ENCODE assay signal across 2 cellular contexts in the genomic region with DNA sequence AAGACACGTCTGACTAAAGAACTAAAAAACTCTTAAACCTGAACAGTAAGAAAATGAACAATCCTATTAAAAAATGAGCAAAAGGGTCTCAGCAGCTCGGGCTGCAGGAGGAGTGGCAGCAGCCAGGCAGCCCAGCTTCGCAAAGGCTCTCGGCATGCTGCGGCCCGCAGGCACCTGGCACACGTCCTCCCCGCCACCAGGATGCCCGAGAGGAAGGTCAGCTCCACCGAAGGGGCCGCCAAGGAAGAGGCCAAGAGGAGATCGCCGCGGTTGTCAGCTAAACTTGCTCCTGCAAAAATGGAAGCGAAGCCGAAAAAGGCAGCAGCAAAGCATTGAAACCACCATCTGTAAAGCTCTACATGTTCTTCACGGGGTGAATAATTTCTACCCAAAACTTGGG.
TF ChIP-seq lines count a peak whose summit lies in the region.

No MANE protein-coding gene starts in this region.

TF ChIP-seq in SK-N-SH, 30 proteins besides CTCF, POLR2A, EP300 and RAD21 (continued from another document):
- TF ChIP-seq, protein P1, sequence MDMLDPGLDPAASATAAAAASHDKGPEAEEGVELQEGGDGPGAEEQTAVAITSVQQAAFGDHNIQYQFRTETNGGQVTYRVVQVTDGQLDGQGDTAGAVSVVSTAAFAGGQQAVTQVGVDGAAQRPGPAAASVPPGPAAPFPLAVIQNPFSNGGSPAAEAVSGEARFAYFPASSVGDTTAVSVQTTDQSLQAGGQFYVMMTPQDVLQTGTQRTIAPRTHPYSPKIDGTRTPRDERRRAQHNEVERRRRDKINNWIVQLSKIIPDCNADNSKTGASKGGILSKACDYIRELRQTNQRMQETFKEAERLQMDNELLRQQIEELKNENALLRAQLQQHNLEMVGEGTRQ (IDR thresholded peaks at IDR 0.05; ENCODE audit: borderline replicate concordance, low read depth, low read length) = no peak
- TF ChIP-seq, protein P2, sequence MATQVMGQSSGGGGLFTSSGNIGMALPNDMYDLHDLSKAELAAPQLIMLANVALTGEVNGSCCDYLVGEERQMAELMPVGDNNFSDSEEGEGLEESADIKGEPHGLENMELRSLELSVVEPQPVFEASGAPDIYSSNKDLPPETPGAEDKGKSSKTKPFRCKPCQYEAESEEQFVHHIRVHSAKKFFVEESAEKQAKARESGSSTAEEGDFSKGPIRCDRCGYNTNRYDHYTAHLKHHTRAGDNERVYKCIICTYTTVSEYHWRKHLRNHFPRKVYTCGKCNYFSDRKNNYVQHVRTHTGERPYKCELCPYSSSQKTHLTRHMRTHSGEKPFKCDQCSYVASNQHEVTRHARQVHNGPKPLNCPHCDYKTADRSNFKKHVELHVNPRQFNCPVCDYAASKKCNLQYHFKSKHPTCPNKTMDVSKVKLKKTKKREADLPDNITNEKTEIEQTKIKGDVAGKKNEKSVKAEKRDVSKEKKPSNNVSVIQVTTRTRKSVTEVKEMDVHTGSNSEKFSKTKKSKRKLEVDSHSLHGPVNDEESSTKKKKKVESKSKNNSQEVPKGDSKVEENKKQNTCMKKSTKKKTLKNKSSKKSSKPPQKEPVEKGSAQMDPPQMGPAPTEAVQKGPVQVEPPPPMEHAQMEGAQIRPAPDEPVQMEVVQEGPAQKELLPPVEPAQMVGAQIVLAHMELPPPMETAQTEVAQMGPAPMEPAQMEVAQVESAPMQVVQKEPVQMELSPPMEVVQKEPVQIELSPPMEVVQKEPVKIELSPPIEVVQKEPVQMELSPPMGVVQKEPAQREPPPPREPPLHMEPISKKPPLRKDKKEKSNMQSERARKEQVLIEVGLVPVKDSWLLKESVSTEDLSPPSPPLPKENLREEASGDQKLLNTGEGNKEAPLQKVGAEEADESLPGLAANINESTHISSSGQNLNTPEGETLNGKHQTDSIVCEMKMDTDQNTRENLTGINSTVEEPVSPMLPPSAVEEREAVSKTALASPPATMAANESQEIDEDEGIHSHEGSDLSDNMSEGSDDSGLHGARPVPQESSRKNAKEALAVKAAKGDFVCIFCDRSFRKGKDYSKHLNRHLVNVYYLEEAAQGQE (IDR thresholded peaks at IDR 0.05; ENCODE audit: low read depth, low read length) = no peak
- TF ChIP-seq, protein P3, sequence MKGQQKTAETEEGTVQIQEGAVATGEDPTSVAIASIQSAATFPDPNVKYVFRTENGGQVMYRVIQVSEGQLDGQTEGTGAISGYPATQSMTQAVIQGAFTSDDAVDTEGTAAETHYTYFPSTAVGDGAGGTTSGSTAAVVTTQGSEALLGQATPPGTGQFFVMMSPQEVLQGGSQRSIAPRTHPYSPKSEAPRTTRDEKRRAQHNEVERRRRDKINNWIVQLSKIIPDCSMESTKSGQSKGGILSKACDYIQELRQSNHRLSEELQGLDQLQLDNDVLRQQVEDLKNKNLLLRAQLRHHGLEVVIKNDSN (IDR thresholded peaks at IDR 0.05; ENCODE audit: borderline replicate concordance, low read depth) = no peak
- TF ChIP-seq RXRA (IDR thresholded peaks at IDR 0.05; ENCODE audit: borderline replicate concordance, low read depth) (no peak), EZH2phosphoT487 (IDR thresholded peaks at IDR 0.05; ENCODE audit: borderline replicate concordance, low read depth) (no peak), TEAD4 (IDR thresholded peaks at IDR 0.05; ENCODE audit: borderline replicate concordance, insufficient read depth) (no peak), GABPA (IDR thresholded peaks at IDR 0.05; ENCODE audit: low read depth) (no peak), POLR2AphosphoS5 (IDR thresholded peaks at IDR 0.05; ENCODE audit: low read depth, low read length) (no peak)

TF ChIP-seq in SK-N-SH treated with all-trans-retinoic acid at 6 μM for 48 hours, 23 proteins besides CTCF, POLR2A, EP300 and RAD21 (continued from another document):
- TF ChIP-seq, protein P4, sequence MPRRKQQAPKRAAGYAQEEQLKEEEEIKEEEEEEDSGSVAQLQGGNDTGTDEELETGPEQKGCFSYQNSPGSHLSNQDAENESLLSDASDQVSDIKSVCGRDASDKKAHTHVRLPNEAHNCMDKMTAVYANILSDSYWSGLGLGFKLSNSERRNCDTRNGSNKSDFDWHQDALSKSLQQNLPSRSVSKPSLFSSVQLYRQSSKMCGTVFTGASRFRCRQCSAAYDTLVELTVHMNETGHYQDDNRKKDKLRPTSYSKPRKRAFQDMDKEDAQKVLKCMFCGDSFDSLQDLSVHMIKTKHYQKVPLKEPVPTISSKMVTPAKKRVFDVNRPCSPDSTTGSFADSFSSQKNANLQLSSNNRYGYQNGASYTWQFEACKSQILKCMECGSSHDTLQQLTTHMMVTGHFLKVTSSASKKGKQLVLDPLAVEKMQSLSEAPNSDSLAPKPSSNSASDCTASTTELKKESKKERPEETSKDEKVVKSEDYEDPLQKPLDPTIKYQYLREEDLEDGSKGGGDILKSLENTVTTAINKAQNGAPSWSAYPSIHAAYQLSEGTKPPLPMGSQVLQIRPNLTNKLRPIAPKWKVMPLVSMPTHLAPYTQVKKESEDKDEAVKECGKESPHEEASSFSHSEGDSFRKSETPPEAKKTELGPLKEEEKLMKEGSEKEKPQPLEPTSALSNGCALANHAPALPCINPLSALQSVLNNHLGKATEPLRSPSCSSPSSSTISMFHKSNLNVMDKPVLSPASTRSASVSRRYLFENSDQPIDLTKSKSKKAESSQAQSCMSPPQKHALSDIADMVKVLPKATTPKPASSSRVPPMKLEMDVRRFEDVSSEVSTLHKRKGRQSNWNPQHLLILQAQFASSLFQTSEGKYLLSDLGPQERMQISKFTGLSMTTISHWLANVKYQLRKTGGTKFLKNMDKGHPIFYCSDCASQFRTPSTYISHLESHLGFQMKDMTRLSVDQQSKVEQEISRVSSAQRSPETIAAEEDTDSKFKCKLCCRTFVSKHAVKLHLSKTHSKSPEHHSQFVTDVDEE (CRISPR knock-in tag; IDR thresholded peaks at IDR 0.05) = no peak
- TF ChIP-seq ZNF8 (CRISPR knock-in tag; IDR thresholded peaks at IDR 0.05) = no peak
- TF ChIP-seq, protein P5, sequence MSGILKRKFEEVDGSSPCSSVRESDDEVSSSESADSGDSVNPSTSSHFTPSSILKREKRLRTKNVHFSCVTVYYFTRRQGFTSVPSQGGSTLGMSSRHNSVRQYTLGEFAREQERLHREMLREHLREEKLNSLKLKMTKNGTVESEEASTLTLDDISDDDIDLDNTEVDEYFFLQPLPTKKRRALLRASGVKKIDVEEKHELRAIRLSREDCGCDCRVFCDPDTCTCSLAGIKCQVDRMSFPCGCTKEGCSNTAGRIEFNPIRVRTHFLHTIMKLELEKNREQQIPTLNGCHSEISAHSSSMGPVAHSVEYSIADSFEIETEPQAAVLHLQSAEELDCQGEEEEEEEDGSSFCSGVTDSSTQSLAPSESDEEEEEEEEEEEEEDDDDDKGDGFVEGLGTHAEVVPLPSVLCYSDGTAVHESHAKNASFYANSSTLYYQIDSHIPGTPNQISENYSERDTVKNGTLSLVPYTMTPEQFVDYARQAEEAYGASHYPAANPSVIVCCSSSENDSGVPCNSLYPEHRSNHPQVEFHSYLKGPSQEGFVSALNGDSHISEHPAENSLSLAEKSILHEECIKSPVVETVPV (CRISPR knock-in tag; IDR thresholded peaks at IDR 0.05) = no peak
- TF ChIP-seq ZNF70 (CRISPR knock-in tag; IDR thresholded peaks at IDR 0.05) = no peak
- TF ChIP-seq PPARA (CRISPR knock-in tag; IDR thresholded peaks at IDR 0.05; ENCODE audit: borderline replicate concordance) = no peak
- TF ChIP-seq ZNF565 (CRISPR knock-in tag; conservative IDR thresholded peaks at IDR 0.05; ENCODE audit: low read depth) = no peak
- no peak for TF ChIP-seq ESRRG (CRISPR knock-in tag; IDR thresholded peaks at IDR 0.05)
- no peak for TF ChIP-seq SNAI2 (CRISPR knock-in tag; IDR thresholded peaks at IDR 0.05)
- TF ChIP-seq BACH2 (CRISPR knock-in tag; IDR thresholded peaks at IDR 0.05; ENCODE audit: borderline replicate concordance) = no peak
